In the genomic region with DNA sequence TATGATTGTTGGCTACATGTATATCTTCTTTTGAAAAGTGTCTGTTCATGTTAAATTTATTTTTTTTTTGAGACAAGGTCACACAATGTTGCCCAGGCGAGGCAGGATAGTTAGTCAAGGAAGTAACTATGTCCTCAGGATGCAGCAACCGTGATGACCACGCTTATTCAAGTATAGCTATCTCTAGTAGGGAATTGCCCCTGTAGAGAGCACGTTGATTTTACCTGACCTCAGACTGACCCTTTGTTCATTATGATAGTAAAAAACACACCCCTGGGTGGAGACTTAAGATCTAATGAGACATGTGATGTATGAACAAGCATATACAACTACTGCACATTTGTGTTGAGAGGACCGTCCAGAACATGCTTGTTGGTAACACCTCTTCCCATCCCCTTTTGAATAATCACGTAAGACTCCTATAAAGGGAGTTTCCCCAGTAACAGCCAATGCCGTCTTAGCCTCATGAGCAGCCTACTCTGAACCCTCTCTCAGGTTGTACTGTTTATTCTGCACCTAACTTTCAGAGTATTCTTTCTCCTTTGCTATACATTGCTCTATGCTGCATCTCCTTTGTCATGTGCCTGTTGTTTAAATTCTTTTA, we compare ENCODE assay signal across 1 cellular context.
TF ChIP-seq lines count a peak whose summit lies in the region.

No MANE protein-coding gene starts in this region.

TF ChIP-seq in GM23338, 12 proteins besides CTCF, POLR2A, EP300 and RAD21 (continued from another document):
- TF ChIP-seq ZNF462 (CRISPR knock-in tag; IDR thresholded peaks at IDR 0.05): no peak
- no peak for TF ChIP-seq ZNF331 (CRISPR knock-in tag; IDR thresholded peaks at IDR 0.05; ENCODE audit: low read depth)
- no peak for TF ChIP-seq EZH2phosphoT487 (IDR thresholded peaks at IDR 0.05; ENCODE audit: unreplicated experiment)
- no peak for TF ChIP-seq NANOG (IDR thresholded peaks at IDR 0.05; ENCODE audit: borderline replicate concordance)
- no peak for TF ChIP-seq CREB1 (CRISPR knock-in tag; IDR thresholded peaks at IDR 0.05; ENCODE audit: low read depth)
- no peak for TF ChIP-seq POLR2AphosphoS5 (IDR thresholded peaks at IDR 0.05; ENCODE audit: low read depth)
- no peak for TF ChIP-seq ZNF114 (CRISPR knock-in tag; IDR thresholded peaks at IDR 0.05)
- TF ChIP-seq JUNB (IDR thresholded peaks at IDR 0.05; ENCODE audit: unreplicated experiment): no peak
- TF ChIP-seq STAT1 (IDR thresholded peaks at IDR 0.05; ENCODE audit: unreplicated experiment): no peak
- TF ChIP-seq, protein P1, sequence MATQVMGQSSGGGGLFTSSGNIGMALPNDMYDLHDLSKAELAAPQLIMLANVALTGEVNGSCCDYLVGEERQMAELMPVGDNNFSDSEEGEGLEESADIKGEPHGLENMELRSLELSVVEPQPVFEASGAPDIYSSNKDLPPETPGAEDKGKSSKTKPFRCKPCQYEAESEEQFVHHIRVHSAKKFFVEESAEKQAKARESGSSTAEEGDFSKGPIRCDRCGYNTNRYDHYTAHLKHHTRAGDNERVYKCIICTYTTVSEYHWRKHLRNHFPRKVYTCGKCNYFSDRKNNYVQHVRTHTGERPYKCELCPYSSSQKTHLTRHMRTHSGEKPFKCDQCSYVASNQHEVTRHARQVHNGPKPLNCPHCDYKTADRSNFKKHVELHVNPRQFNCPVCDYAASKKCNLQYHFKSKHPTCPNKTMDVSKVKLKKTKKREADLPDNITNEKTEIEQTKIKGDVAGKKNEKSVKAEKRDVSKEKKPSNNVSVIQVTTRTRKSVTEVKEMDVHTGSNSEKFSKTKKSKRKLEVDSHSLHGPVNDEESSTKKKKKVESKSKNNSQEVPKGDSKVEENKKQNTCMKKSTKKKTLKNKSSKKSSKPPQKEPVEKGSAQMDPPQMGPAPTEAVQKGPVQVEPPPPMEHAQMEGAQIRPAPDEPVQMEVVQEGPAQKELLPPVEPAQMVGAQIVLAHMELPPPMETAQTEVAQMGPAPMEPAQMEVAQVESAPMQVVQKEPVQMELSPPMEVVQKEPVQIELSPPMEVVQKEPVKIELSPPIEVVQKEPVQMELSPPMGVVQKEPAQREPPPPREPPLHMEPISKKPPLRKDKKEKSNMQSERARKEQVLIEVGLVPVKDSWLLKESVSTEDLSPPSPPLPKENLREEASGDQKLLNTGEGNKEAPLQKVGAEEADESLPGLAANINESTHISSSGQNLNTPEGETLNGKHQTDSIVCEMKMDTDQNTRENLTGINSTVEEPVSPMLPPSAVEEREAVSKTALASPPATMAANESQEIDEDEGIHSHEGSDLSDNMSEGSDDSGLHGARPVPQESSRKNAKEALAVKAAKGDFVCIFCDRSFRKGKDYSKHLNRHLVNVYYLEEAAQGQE (IDR thresholded peaks at IDR 0.05; ENCODE audit: unreplicated experiment): no peak
